ENCODE assay signal across 9 cellular contexts in genomic region chr10:78664929-78665525, GRCh38.
DNase-seq lines count a peak whose midpoint lies in the region; ATAC-seq, FAIRE-seq and TF ChIP-seq lines count a peak whose summit lies in the region.
"Had no signal": no experiment of that assay in that cellular context is flagged by ENCODE, and none has a peak within 500 bp of the region (broad histone marks: within the 10 kb centered on the region; RNA-seq: fewer than 3 reads in every experiment).

No MANE protein-coding gene starts in this region.

- no peak for ATAC-seq in HG02610 (IDR thresholded peaks at IDR 0.05; ENCODE audit: unreplicated experiment)
- ATAC-seq in GM21576 (IDR thresholded peaks at IDR 0.05; ENCODE audit: unreplicated experiment): no peak

- H3K36me3 ChIP-seq in A673 (ENCODE audit: insufficient read depth, low read length, poor library complexity, severe bottlenecking) (no peaks in the 10 kb centered on the region), SJCRH30 (no peaks in the 10 kb centered on the region)

- POLR2A ChIA-PET in A673 (lab: Charles Lee; ENCODE audit: low non-redundant PET): no interaction called here

- H3K4me1 ChIP-seq in A673 (ENCODE audit: insufficient read depth, low read length, poor library complexity, severe bottlenecking) (no peaks in the 10 kb centered on the region), SJCRH30 (no peaks in the 10 kb centered on the region)

- H3K27ac Mint-ChIP-seq in glutamatergic neuron (ENCODE audit: unreplicated experiment): no peak overlapping the region

- H3K9me3 ChIP-seq in A673 (ENCODE audit: low read depth, low read length, poor library complexity, severe bottlenecking): peaks cover 8% of the 10 kb centered on the region
- no peaks in the 10 kb centered on the region for H3K9me3 ChIP-seq in SJCRH30 (replicated peaks)

- H3K4me1 Mint-ChIP-seq in glutamatergic neuron (ENCODE audit: low read depth, unreplicated experiment): no peaks in the 10 kb centered on the region

- DNase-seq in A673 (ENCODE audit: low spot score) (peak; percentile 24), GM12891 (ENCODE audit: insufficient read length, low spot score) (no peak), SJCRH30 (peak; percentile 20 to 51), glutamatergic neuron (no peak), ecto neural progenitor cell (ENCODE audit: low spot score) (no peak), medulla oblongata (ENCODE audit: extremely low spot score) (no peak)

- H3K4me3 ChIP-seq in A673 (ENCODE audit: low read depth, low read length, poor library complexity, severe bottlenecking): no peak overlapping the region
- no peak overlapping the region for H3K4me3 ChIP-seq in SJCRH30

- H3K36me3 Mint-ChIP-seq in glutamatergic neuron (ENCODE audit: unreplicated experiment): peaks cover 19% of the 10 kb centered on the region

- BruUV-seq in A673 (replicated peaks; lab: Mats Ljungman, UMichigan): no TSS peak

- TF ChIP-seq POLR2A in GM12891 (IDR thresholded peaks at IDR 0.05; ENCODE audit: low read depth, low read length): no peak

- H3K27ac ChIP-seq in A673 (ENCODE audit: low read depth, low read length, poor library complexity, severe bottlenecking) (no peak overlapping the region), SJCRH30 (no peak overlapping the region)

- TF ChIP-seq CTCF in A673 (conservative IDR thresholded peaks at IDR 0.05; ENCODE audit: low read depth, low read length) (peak; percentile 51), glutamatergic neuron (IDR thresholded peaks at IDR 0.05; ENCODE audit: partially characterized antibody, unreplicated experiment) (peak; percentile 74)

- CTCF ChIA-PET in A673 (lab: Charles Lee): no interaction called here

- peaks cover 2% of the 10 kb centered on the region for H3K9me3 Mint-ChIP-seq in glutamatergic neuron (ENCODE audit: unreplicated experiment)

- FAIRE-seq in GM12891 (lab: Jason Lieb, UNC): peak; percentile 31
- FAIRE-seq: endometrium had no signal

- H3K27me3 ChIP-seq in A673 (replicated peaks; ENCODE audit: insufficient read depth, low read depth, low read length, poor library complexity) (peaks cover 11% of the 10 kb centered on the region), SJCRH30 (no peaks in the 10 kb centered on the region)

- intact Hi-C loops in A673 (cut with micrococcal nuclease; ENCODE audit: unreplicated experiment): loop anchor here (10.0 kb wide), 1 partner anchor 400 kb away; the partner anchor contains the start of gene ZMIZ1

- no peaks in the 10 kb centered on the region for H3K27me3 Mint-ChIP-seq in glutamatergic neuron (ENCODE audit: unreplicated experiment)

- no peak overlapping the region for H3K4me3 Mint-ChIP-seq in glutamatergic neuron (ENCODE audit: unreplicated experiment)

TF ChIP-seq in GM12891, 5 proteins besides CTCF, POLR2A, EP300 and RAD21:
- TF ChIP-seq POU2F2 (IDR thresholded peaks at IDR 0.05; ENCODE audit: low read depth, low read length) (no peak), SPI1 (IDR thresholded peaks at IDR 0.05; ENCODE audit: low read depth, low read length) (no peak), PAX5 (IDR thresholded peaks at IDR 0.05; ENCODE audit: insufficient read depth, low read length, severe bottlenecking) (no peak), TAF1 (IDR thresholded peaks at IDR 0.05; ENCODE audit: low read depth, low read length) (no peak), POLR2AphosphoS5 (IDR thresholded peaks at IDR 0.05; ENCODE audit: low read depth, low read length) (no peak)
TF ChIP-seq in GM12891: peak in this region for 0.

Comparison
In these comparisons a context has a peak if more than half of its experiments do, and no peak if none do; other contexts are left out.
1. DNase-seq: peak in A673 (single experiment) and SJCRH30 (2 of 2); none in GM12891 (single experiment), glutamatergic neuron (single experiment), ecto neural progenitor cell (single experiment) and medulla oblongata (single experiment).